8 cellular contexts compared by ENCODE assay signal in the genomic region with DNA sequence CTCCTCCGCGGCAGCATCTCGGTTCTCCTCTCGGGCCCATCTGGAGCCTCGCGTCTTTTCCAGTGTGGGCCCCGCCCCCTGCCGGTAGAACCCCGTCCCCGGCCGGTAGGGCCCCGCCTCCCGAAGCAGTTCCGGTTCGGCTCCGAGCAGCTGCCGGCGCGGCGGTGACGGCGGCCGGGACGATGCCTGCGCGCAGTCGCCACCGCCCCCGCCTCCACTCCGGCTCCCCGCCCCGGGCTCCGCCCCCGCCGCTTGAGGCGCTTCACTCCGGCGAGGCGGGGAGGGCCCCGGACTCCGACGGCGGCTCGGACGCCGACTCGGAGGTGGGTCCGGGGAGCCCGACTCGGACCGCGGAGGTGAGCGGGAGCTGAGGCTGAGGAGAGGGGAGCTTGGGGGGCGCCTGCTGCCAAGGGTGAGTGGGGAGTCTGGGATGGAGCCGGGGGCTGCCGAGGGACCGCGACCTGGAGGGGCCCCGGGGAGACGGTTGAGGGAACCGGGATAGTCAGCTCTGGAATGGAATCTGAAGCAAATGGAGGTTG. TPM values are rescaled to one million over a fixed set of nuclear protein-coding genes. Genes with fewer than 3 reads are reported as not detected.
A peak's percentile ranks its signal among the peaks of the same experiment; 100 is the strongest.
DNase-seq lines count a peak whose midpoint lies in the region; ATAC-seq and TF ChIP-seq lines count a peak whose summit lies in the region.

Gene SAMD8 (plus strand): TSS at position 290 of the 539 bp plus-strand sequence. CDS start 38,873 bp downstream, outside the sequence.

- no peaks in the 10 kb centered on the region for H3K9me3 Mint-ChIP-seq in CD4-positive, CD25-positive, alpha-beta regulatory T cell

- H3K4me3 ChIP-seq in CD4-positive, CD25-positive, alpha-beta regulatory T cell (ENCODE audit: low read depth, low read length): peak within 1 kb of the TSS; percentile 90
- peak within 1 kb of the TSS; percentile 72 to 95 for H3K4me3 ChIP-seq in muscle layer of duodenum (ENCODE audit: low read depth in 1 of 2, low read length in 2 of 2)

- H3K9me3 ChIP-seq in CD4-positive, CD25-positive, alpha-beta regulatory T cell (ENCODE audit: control insufficient read depth in 2 of 2, low read length in 2 of 2): no peaks in the 10 kb centered on the region
- no peaks in the 10 kb centered on the region for H3K9me3 ChIP-seq in muscle layer of duodenum (ENCODE audit: control insufficient read depth in 1 of 2, low read length in 2 of 2)

- peak within 1 kb of the TSS; percentile 94 for H3K27ac ChIP-seq in CD4-positive, CD25-positive, alpha-beta regulatory T cell (ENCODE audit: insufficient read depth, low read length, poor library complexity, severe bottlenecking)
- peak within 1 kb of the TSS; percentile 99 for H3K27ac ChIP-seq in muscle layer of duodenum (ENCODE audit: low read length)

- H3K36me3 ChIP-seq in CD4-positive, CD25-positive, alpha-beta regulatory T cell (ENCODE audit: control insufficient read depth, insufficient read depth, low read length): no peaks in the 10 kb centered on the region
- H3K36me3 ChIP-seq in muscle layer of duodenum (ENCODE audit: control insufficient read depth in 1 of 2, insufficient read depth in 2 of 2, low read length in 2 of 2): peaks cover 0 to 6% of the 10 kb centered on the region in 2 donors

- peak within 1 kb of the TSS; percentile 94 to 98 (median 97) for H3K27ac Mint-ChIP-seq in CD4-positive, CD25-positive, alpha-beta regulatory T cell

- peaks cover 21 to 71% (median 46%) of the 10 kb centered on the region in 4 donors for H3K4me1 Mint-ChIP-seq in CD4-positive, CD25-positive, alpha-beta regulatory T cell

- peak; percentile 93 to 97 (median 97) for DNase-seq in CD4-positive, CD25-positive, alpha-beta regulatory T cell
- DNase-seq in HUDEP-2 (lab: John Stamatoyannopoulos, UW; ENCODE audit: unreplicated experiment in 76 of 76): peak in 75 of 76 experiments; percentile 49 to 93 (median 86)
- DNase-seq in activated T-cell treated with anti-CD3 and anti-CD28 coated beads, Interleukin-2, amount 50 U/mL, for 48 hours: peak; percentile 97 to 98
- DNase-seq in stimulated activated CD8-positive, alpha-beta memory T cell treated with anti-CD3 and anti-CD28 coated beads, Interleukin-7, amount 100 ng/mL, for 1 hour (ENCODE audit: low read depth in 2 of 2): peak; percentile 82

- H3K4me3 Mint-ChIP-seq in CD4-positive, CD25-positive, alpha-beta regulatory T cell: peak within 1 kb of the TSS; percentile 87 to 99 (median 94)

- H3K36me3 Mint-ChIP-seq in CD4-positive, CD25-positive, alpha-beta regulatory T cell: no peaks in the 10 kb centered on the region

- peaks cover 7% of the 10 kb centered on the region for H3K27me3 Mint-ChIP-seq in CD4-positive, CD25-positive, alpha-beta regulatory T cell

- H3K27me3 ChIP-seq in CD4-positive, CD25-positive, alpha-beta regulatory T cell (ENCODE audit: control insufficient read depth, insufficient read depth, low read length): no peaks in the 10 kb centered on the region
- no peaks in the 10 kb centered on the region for H3K27me3 ChIP-seq in muscle layer of duodenum (ENCODE audit: low read depth, low read length)

- H3K4me1 ChIP-seq in CD4-positive, CD25-positive, alpha-beta regulatory T cell (ENCODE audit: control insufficient read depth, insufficient read depth, low read length, poor library complexity, severe bottlenecking): peaks cover 27% of the 10 kb centered on the region
- H3K4me1 ChIP-seq in muscle layer of duodenum (ENCODE audit: control insufficient read depth in 1 of 2, insufficient read depth in 2 of 2, low read length in 2 of 2): peaks cover 11 to 24% of the 10 kb centered on the region in 2 donors

- peak; percentile 82 to 83 for ATAC-seq in CD4-positive, CD25-positive, alpha-beta regulatory T cell (ENCODE audit: low read depth in 2 of 2)
- ATAC-seq in GM19455 (IDR thresholded peaks at IDR 0.05; ENCODE audit: unreplicated experiment): peak; percentile 84
- peak; percentile 90 for ATAC-seq in esophagus mucosa

TF ChIP-seq in PFSK-1, 5 proteins besides CTCF, POLR2A, EP300 and RAD21:
- TF ChIP-seq POLR2AphosphoS5 (IDR thresholded peaks at IDR 0.05; ENCODE audit: low read depth, low read length): peak; percentile 77
- TF ChIP-seq, protein P1, sequence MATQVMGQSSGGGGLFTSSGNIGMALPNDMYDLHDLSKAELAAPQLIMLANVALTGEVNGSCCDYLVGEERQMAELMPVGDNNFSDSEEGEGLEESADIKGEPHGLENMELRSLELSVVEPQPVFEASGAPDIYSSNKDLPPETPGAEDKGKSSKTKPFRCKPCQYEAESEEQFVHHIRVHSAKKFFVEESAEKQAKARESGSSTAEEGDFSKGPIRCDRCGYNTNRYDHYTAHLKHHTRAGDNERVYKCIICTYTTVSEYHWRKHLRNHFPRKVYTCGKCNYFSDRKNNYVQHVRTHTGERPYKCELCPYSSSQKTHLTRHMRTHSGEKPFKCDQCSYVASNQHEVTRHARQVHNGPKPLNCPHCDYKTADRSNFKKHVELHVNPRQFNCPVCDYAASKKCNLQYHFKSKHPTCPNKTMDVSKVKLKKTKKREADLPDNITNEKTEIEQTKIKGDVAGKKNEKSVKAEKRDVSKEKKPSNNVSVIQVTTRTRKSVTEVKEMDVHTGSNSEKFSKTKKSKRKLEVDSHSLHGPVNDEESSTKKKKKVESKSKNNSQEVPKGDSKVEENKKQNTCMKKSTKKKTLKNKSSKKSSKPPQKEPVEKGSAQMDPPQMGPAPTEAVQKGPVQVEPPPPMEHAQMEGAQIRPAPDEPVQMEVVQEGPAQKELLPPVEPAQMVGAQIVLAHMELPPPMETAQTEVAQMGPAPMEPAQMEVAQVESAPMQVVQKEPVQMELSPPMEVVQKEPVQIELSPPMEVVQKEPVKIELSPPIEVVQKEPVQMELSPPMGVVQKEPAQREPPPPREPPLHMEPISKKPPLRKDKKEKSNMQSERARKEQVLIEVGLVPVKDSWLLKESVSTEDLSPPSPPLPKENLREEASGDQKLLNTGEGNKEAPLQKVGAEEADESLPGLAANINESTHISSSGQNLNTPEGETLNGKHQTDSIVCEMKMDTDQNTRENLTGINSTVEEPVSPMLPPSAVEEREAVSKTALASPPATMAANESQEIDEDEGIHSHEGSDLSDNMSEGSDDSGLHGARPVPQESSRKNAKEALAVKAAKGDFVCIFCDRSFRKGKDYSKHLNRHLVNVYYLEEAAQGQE (IDR thresholded peaks at IDR 0.05; ENCODE audit: insufficient read depth in 1 of 2, low read depth in 2 of 2, low read length in 2 of 2): no peak
- TF ChIP-seq TAF1 (IDR thresholded peaks at IDR 0.05; ENCODE audit: borderline replicate concordance, insufficient read depth, low read length): peak; percentile 33; the same call in 1 of the 2 replicates

RNA-seq across cellular contexts. Expression of gene SAMD8, which starts in this region (rescaled TPM):
- total RNA-seq in CD4-positive, CD25-positive, alpha-beta regulatory T cell: 36.9 TPM
- polyA plus RNA-seq in CD4-positive, CD25-positive, alpha-beta regulatory T cell: 1 to 10 TPM; 6.5 to 8.0 (median 7.7) TPM
- 5.4 TPM for polyA plus RNA-seq in PFSK-1 (2012; ENCODE audit: insufficient read length, low read depth)
- 29.6 TPM for total RNA-seq in esophagus mucosa

Comparison
In these comparisons a context has a peak if more than half of its experiments do, and no peak if none do; other contexts are left out.
1. Peak in every context shown above with its lines: DNase-seq, ATAC-seq, H3K4me3 ChIP-seq and H3K27ac ChIP-seq.